In the genomic region with DNA sequence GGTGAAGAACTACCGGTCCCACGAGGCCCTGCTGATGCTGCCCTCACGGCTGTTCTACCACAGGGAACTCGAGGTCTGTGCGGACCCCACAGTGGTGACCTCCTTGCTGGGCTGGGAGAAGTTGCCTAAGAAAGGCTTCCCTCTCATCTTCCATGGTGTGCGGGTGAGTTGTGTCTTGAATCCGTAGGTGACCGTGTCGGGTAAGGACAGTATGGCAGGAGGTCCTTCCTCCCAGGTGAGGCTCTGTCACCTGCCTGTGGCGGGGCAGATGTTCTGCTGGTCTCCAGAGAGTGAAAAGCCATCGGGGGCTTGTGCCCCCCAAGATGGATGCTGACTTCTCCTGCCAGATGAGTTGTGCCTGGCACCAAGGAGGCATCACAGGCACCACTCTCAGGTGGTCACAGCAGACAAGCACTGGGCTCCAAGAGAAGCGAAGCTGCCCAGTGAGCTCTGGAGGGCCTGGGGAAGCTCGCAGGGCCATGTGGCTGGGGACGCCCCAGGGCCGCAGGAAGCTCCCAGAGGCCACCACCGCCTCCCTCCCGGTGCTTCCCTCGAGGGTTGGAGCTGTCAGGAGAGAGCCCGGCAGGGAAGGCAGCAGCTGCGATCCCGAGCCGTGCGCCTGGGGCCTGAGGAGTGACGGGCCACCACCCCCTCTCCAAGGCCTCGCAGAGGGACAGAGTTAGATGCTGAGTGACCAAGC, we compare ENCODE assay signal across 27 cellular contexts.
"Had no signal": no experiment of that assay in that cellular context is flagged by ENCODE, and none has a peak within 500 bp of the region (broad histone marks: within the 10 kb centered on the region; RNA-seq: fewer than 3 reads in every experiment).

No MANE protein-coding gene starts in this region.

- H3K4me3 ChIP-seq: ascending aorta, cardiac muscle cell, Peyer's patch had no signal

- DNase-seq: activated CD4-positive, alpha-beta T cell treated with anti-CD3 and anti-CD28 coated beads, Interleukin-2, amount 10 ng/mL, durations not matched to agents 24 days and 14 days; activated CD4-positive, alpha-beta T cell treated with anti-CD3 and anti-CD28 coated beads, Interleukin-2, amount 50 U/mL, for 4 hours; activated CD8-positive, alpha-beta T cell treated with anti-CD3 and anti-CD28 coated beads for 36 hours; activated gamma-delta T cell; activated naive CD4-positive, alpha-beta T cell treated with Interleukin-2 at 50 U/mL for 16 hours; activated naive CD8-positive, alpha-beta T cell treated with anti-CD3 and anti-CD28 coated beads, Interleukin-2, amount 10 ng/mL, durations not matched to agents 7 days and 5 days; activated T-cell treated with anti-CD3 and anti-CD28 coated beads, Interleukin-2, amount 50 U/mL, for 1 hour; activated T-cell treated with anti-CD3 and anti-CD28 coated beads, Interleukin-2, amount 50 U/mL, for 72 hours; amygdala; NCI-H1105; NCI-H1417 treated with DMSO at 0.1 percent for 48 hours; NCI-H187 treated with DMSO at 0.1 percent for 48 hours; NCI-H2081; NCI-H2171 treated with DMSO at 0.1 percent for 48 hours; NCI-H226; NCI-H446 treated with DMSO at 0.1 percent for 48 hours; NCI-H524; NCI-H69; NCI-H82; PC-3; Right ventricle myocardium superior; RPMI8226 had no signal

- H3K36me3 ChIP-seq: ascending aorta, cardiac muscle cell, Peyer's patch had no signal

- H3K4me1 ChIP-seq: ascending aorta, Peyer's patch had no signal

- H3K27me3 ChIP-seq: cardiac muscle cell, Peyer's patch had no signal

- FAIRE-seq: TTC549 had no signal

- H3K27ac ChIP-seq: ascending aorta, cardiac muscle cell, Peyer's patch had no signal

- ATAC-seq: activated CD8-positive, alpha-beta T cell treated with anti-CD3 and anti-CD28 coated beads for 36 hours; activated T-cell treated with anti-CD3 and anti-CD28 coated beads, Interleukin-2, amount 50 U/mL, for 72 hours; activated T-helper 17 cell treated with anti-CD3 and anti-CD28 coated beads, Interleukin-2, amount 50 U/mL, for 72 hours; PC-3 had no signal

- H3K9me3 ChIP-seq: ascending aorta, Peyer's patch had no signal
